In the genomic region with DNA sequence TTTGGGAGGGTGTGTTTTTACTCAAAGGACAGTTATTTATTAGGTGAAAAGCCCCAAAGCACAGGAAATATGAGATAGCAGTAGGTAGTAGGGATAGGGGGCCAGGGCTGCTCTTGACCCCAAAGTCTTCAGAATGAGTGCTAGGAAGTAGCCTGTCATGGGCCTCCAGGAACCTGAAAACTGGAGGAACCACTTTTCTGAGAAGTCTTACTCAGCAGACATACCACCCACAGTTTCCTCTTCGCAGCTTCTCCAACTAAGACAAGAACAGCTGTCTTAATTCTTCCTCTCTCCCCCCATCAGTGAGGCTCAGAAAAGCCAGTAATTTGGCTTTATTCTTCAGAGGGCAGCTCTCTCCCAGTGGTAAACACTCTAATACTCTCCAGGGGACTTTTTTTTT, we compare ENCODE assay signal across 8 cellular contexts.
DNase-seq lines count a peak whose midpoint lies in the region; ATAC-seq and TF ChIP-seq lines count a peak whose summit lies in the region.

No MANE protein-coding gene starts in this region.

- H3K27ac ChIP-seq in A673 (ENCODE audit: low read depth, low read length, poor library complexity, severe bottlenecking): no peak overlapping the region

- no peaks in the 10 kb centered on the region for H3K27me3 ChIP-seq in A673 (replicated peaks; ENCODE audit: insufficient read depth, low read depth, low read length, poor library complexity)

- peak; percentile 66 for DNase-seq in A673 (ENCODE audit: low spot score)
- DNase-seq in activated CD4-positive, alpha-beta memory T cell treated with anti-CD3 and anti-CD28 coated beads, Interleukin-2, amount 10 ng/mL, durations not matched to agents 7 days and 5 days: peak; percentile 67
- peak; percentile 28 for DNase-seq in iPS DF 4.7 (ENCODE audit: extremely low read depth, low spot score)
- no peak for DNase-seq in SHP77 treated with DMSO at 0.1 percent for 48 hours (lab: John Stamatoyannopoulos, UW)
- DNase-seq in H4 (ENCODE audit: low spot score): no peak

- no peaks in the 10 kb centered on the region for H3K27me3 Mint-ChIP-seq in activated CD4-positive, alpha-beta memory T cell treated with anti-CD3 and anti-CD28 coated beads, Interleukin-2, amount 10 ng/mL, durations not matched to agents 7 days and 5 days
- no peaks in the 10 kb centered on the region for H3K27me3 Mint-ChIP-seq in stimulated activated memory B cell treated with anti-CD40 and anti-IgM and Interleukin-4, amounts not matched to agents 10 μg/mL and 1 μg/mL and 100 μg/mL, for 72 hours

- ATAC-seq in GM19025 (IDR thresholded peaks at IDR 0.05; ENCODE audit: low read depth, unreplicated experiment) (peak; percentile 76), HG03139 (IDR thresholded peaks at IDR 0.05; ENCODE audit: unreplicated experiment) (peak; percentile 82)
- ATAC-seq in stimulated activated memory B cell treated with anti-CD40 and anti-IgM and Interleukin-4, amounts not matched to agents 10 μg/mL and 1 μg/mL and 100 μg/mL, for 72 hours: peak; percentile 72

- no peaks in the 10 kb centered on the region for H3K9me3 ChIP-seq in A673 (ENCODE audit: low read depth, low read length, poor library complexity, severe bottlenecking)

- POLR2A ChIA-PET in A673 (lab: Charles Lee; ENCODE audit: low non-redundant PET): interaction anchor here (0.6 kb wide), 1 partner anchor 93 kb away, joined by 3 read pairs; no protein-coding TSS in a partner anchor
- POLR2A ChIA-PET in activated CD4-positive, alpha-beta memory T cell treated with anti-CD3 and anti-CD28 coated beads, Interleukin-2, amount 10 ng/mL, durations not matched to agents 7 days and 5 days (lab: Charles Lee): interaction anchor here (0.6 to 1.9 kb wide), 9 partner anchors 9 to 126 kb away, joined by 3 to 42 read pairs (median 3); a partner anchor contains a TSS

- intact Hi-C loops in A673 (cut with micrococcal nuclease; ENCODE audit: unreplicated experiment): no loop called here

- H3K36me3 Mint-ChIP-seq in activated CD4-positive, alpha-beta memory T cell treated with anti-CD3 and anti-CD28 coated beads, Interleukin-2, amount 10 ng/mL, durations not matched to agents 7 days and 5 days (ENCODE audit: low read depth): peaks cover 53% of the 10 kb centered on the region
- no peaks in the 10 kb centered on the region for H3K36me3 Mint-ChIP-seq in stimulated activated memory B cell treated with anti-CD40 and anti-IgM and Interleukin-4, amounts not matched to agents 10 μg/mL and 1 μg/mL and 100 μg/mL, for 72 hours

- H3K4me1 Mint-ChIP-seq in activated CD4-positive, alpha-beta memory T cell treated with anti-CD3 and anti-CD28 coated beads, Interleukin-2, amount 10 ng/mL, durations not matched to agents 7 days and 5 days: peaks cover 83% of the 10 kb centered on the region
- peaks cover 9% of the 10 kb centered on the region for H3K4me1 Mint-ChIP-seq in stimulated activated memory B cell treated with anti-CD40 and anti-IgM and Interleukin-4, amounts not matched to agents 10 μg/mL and 1 μg/mL and 100 μg/mL, for 72 hours

- H3K9me3 Mint-ChIP-seq in activated CD4-positive, alpha-beta memory T cell treated with anti-CD3 and anti-CD28 coated beads, Interleukin-2, amount 10 ng/mL, durations not matched to agents 7 days and 5 days: no peaks in the 10 kb centered on the region
- H3K9me3 Mint-ChIP-seq in stimulated activated memory B cell treated with anti-CD40 and anti-IgM and Interleukin-4, amounts not matched to agents 10 μg/mL and 1 μg/mL and 100 μg/mL, for 72 hours: no peaks in the 10 kb centered on the region

- peak overlapping the region; percentile 70 for H3K4me3 Mint-ChIP-seq in activated CD4-positive, alpha-beta memory T cell treated with anti-CD3 and anti-CD28 coated beads, Interleukin-2, amount 10 ng/mL, durations not matched to agents 7 days and 5 days
- no peak overlapping the region for H3K4me3 Mint-ChIP-seq in stimulated activated memory B cell treated with anti-CD40 and anti-IgM and Interleukin-4, amounts not matched to agents 10 μg/mL and 1 μg/mL and 100 μg/mL, for 72 hours

- no peaks in the 10 kb centered on the region for H3K4me1 ChIP-seq in A673 (ENCODE audit: insufficient read depth, low read length, poor library complexity, severe bottlenecking)

- CTCF ChIA-PET in A673 (lab: Charles Lee): no interaction called here
- CTCF ChIA-PET in activated CD4-positive, alpha-beta memory T cell treated with anti-CD3 and anti-CD28 coated beads, Interleukin-2, amount 10 ng/mL, durations not matched to agents 7 days and 5 days (lab: Charles Lee): interaction anchor here (1.2 to 1.8 kb wide), 3 partner anchors 8 to 96 kb away, joined by 4 to 6 read pairs (median 4); a partner anchor contains a TSS

- no TSS peak for BruUV-seq in A673 (replicated peaks; lab: Mats Ljungman, UMichigan)

- no peaks in the 10 kb centered on the region for H3K36me3 ChIP-seq in A673 (ENCODE audit: insufficient read depth, low read length, poor library complexity, severe bottlenecking)

- no peak for TF ChIP-seq CTCF in A673 (conservative IDR thresholded peaks at IDR 0.05; ENCODE audit: low read depth, low read length)

- H3K27ac Mint-ChIP-seq in activated CD4-positive, alpha-beta memory T cell treated with anti-CD3 and anti-CD28 coated beads, Interleukin-2, amount 10 ng/mL, durations not matched to agents 7 days and 5 days: peak overlapping the region; percentile 97
- no peak overlapping the region for H3K27ac Mint-ChIP-seq in stimulated activated memory B cell treated with anti-CD40 and anti-IgM and Interleukin-4, amounts not matched to agents 10 μg/mL and 1 μg/mL and 100 μg/mL, for 72 hours

- H3K4me3 ChIP-seq in A673 (ENCODE audit: low read depth, low read length, poor library complexity, severe bottlenecking): no peak overlapping the region

Comparison
In these comparisons a context has a peak if more than half of its experiments do, and no peak if none do; other contexts are left out.
1. DNase-seq: peak in A673 (single experiment), activated CD4-positive, alpha-beta memory T cell treated with anti-CD3 and anti-CD28 coated beads, Interleukin-2, amount 10 ng/mL, durations not matched to agents 7 days and 5 days (single experiment) and iPS DF 4.7 (single experiment); none in SHP77 treated with DMSO at 0.1 percent for 48 hours (single experiment) and H4 (single experiment).
2. Peak in every context shown above with its lines, with median percentiles within 50 percentile points of each other: ATAC-seq.